ENCODE assay signal across 7 cellular contexts in the genomic region with DNA sequence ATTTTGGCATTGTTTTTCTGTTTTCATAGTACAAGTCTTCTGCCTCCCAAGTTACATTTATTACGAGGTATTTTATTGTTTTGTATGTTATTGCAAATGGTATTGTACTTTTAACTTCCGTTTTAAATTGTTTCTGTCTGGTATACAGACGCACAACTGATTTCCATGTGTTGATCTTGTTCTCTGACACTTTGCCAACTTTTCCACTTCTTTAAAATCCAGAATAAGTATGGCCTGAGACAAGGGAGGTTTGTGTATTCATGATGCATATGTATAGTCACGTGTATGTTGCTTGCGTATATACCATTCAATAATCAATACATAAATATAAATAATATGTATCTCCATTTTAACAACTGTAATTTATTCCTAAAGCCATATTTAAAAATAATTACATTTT. TPM values are rescaled to one million over a fixed set of nuclear protein-coding genes. Genes with fewer than 3 reads are reported as not detected.
DNase-seq lines count a peak whose midpoint lies in the region; ATAC-seq, FAIRE-seq and TF ChIP-seq lines count a peak whose summit lies in the region.

No MANE protein-coding gene starts in this region.

- H3K4me1 ChIP-seq in HUES6 (ENCODE audit: control insufficient read depth, insufficient read depth, low read length) (peaks cover 7% of the 10 kb centered on the region; the same call in 1 of the 2 replicates), endothelial cell of umbilical vein (ENCODE audit: control insufficient read depth, extremely low read depth, insufficient read depth, low read length) (peaks cover 5% of the 10 kb centered on the region)

- no peak for TF ChIP-seq CTCF in endothelial cell of umbilical vein (IDR thresholded peaks at IDR 0.05; ENCODE audit: extremely low read depth in 1 of 2, insufficient read depth in 1 of 2, low read depth in 1 of 2, low read length in 2 of 2)
- no peak for TF ChIP-seq CTCF in retinal pigment epithelial cell (conservative IDR thresholded peaks at IDR 0.05; ENCODE audit: low read depth, low read length)
- TF ChIP-seq CTCF in GM10248 (IDR thresholded peaks at IDR 0.05; ENCODE audit: control extremely low read depth, extremely low read depth, low read depth, missing control alignments), result no peak

- H3K9me1 ChIP-seq in endothelial cell of umbilical vein (replicated peaks; ENCODE audit: control insufficient read depth, extremely low read depth, insufficient read depth, low read length), result no peaks in the 10 kb centered on the region

- DNase-seq in RPMI7951 (ENCODE audit: low read depth), result peak; percentile 43
- peak; percentile 31 for DNase-seq in endothelial cell of umbilical vein (ENCODE audit: low read depth, low spot score)
- DNase-seq in retinal pigment epithelial cell (ENCODE audit: low read depth), result no peak
- DNase-seq in cerebellum (ENCODE audit: low spot score), result no peak
- no peak for DNase-seq in GM10248 (ENCODE audit: extremely low spot score)

- intact Hi-C loops in endothelial cell of umbilical vein (cut with micrococcal nuclease), result loop anchor here (5.0 kb wide), 1 partner anchor 540 kb away; a partner anchor contains a TSS

- BruUV-seq in endothelial cell of umbilical vein (replicated peaks; lab: Mats Ljungman, UMichigan), result no TSS peak

- FAIRE-seq in endothelial cell of umbilical vein (lab: Jason Lieb, UNC), result no peak

- H3K27ac ChIP-seq in HUES6 (ENCODE audit: low read depth, low read length) (no peak overlapping the region), endothelial cell of umbilical vein (ENCODE audit: insufficient read depth, low read depth, low read length) (no peak overlapping the region)

- H3K4me2 ChIP-seq in endothelial cell of umbilical vein (ENCODE audit: insufficient read depth, low read length), result peak overlapping the region; percentile 63

- no peak for TF ChIP-seq POLR2A in endothelial cell of umbilical vein (IDR thresholded peaks at IDR 0.05; ENCODE audit: low read depth, low read length)

- dilution Hi-C loops in endothelial cell of umbilical vein (cut with MboI; ENCODE audit: extremely low pct_ligation_motif_present, low sequenced_read_pairs), result no loop called here

- H3K4me3 ChIP-seq in HUES6 (ENCODE audit: low read depth, low read length) (peak overlapping the region; percentile 11; the same call in 1 of the 2 replicates), endothelial cell of umbilical vein (replicated peaks in 1 of 3; ENCODE audit: insufficient read depth in 1 of 3, low read depth in 1 of 3, low read length in 3 of 3) (peak overlapping the region in 1 of 3 experiments; percentile 30), retinal pigment epithelial cell (ENCODE audit: low read length) (peak overlapping the region; percentile 33)

- no peaks in the 10 kb centered on the region for H4K20me1 ChIP-seq in endothelial cell of umbilical vein (replicated peaks; ENCODE audit: control insufficient read depth, extremely low read depth, insufficient read depth, low read length)

- no peak overlapping the region for H3K9ac ChIP-seq in HUES6 (ENCODE audit: low read length)
- H3K9ac ChIP-seq in endothelial cell of umbilical vein (replicated peaks; ENCODE audit: extremely low read depth, insufficient read depth, low read length), result no peak overlapping the region

- H2AFZ ChIP-seq in endothelial cell of umbilical vein (ENCODE audit: low read depth, low read length), result peak overlapping the region; percentile 85

- ATAC-seq in HG03196 (IDR thresholded peaks at IDR 0.05; ENCODE audit: unreplicated experiment), result no peak

- H3K79me2 ChIP-seq in endothelial cell of umbilical vein (ENCODE audit: control insufficient read depth, insufficient read depth, low read length), result no peaks in the 10 kb centered on the region

- H3K27me3 ChIP-seq in HUES6 (ENCODE audit: control insufficient read depth, insufficient read depth, low read length) (no peaks in the 10 kb centered on the region), endothelial cell of umbilical vein (ENCODE audit: control insufficient read depth in 2 of 2, insufficient read depth in 2 of 2, low read length in 2 of 2) (no peaks in the 10 kb centered on the region)

- POLR2A ChIA-PET in endothelial cell of umbilical vein (lab: Charles Lee), result interaction anchor here (0.7 kb wide), 1 partner anchor 344 kb away, joined by 7 read pairs; no protein-coding TSS in a partner anchor
- POLR2A ChIA-PET in GM10248 (lab: Yijun Ruan, JAX), result no interaction called here

- CTCF ChIA-PET in endothelial cell of umbilical vein (lab: Charles Lee) (no interaction called here), GM10248 (lab: Yijun Ruan, JAX) (no interaction called here)

- 0 out of 2 replicates have a peak, but pooled peaks cover under 1% of the 10 kb centered on the region for H3K9me3 ChIP-seq in HUES6 (ENCODE audit: control insufficient read depth, insufficient read depth, low read depth, low read length)
- H3K9me3 ChIP-seq in endothelial cell of umbilical vein (replicated peaks; ENCODE audit: control insufficient read depth, insufficient read depth, low read length), result no peaks in the 10 kb centered on the region

- H3K36me3 ChIP-seq in HUES6 (ENCODE audit: control insufficient read depth, insufficient read depth, low read length) (peaks cover 4% of the 10 kb centered on the region; the same call in 1 of the 2 replicates), endothelial cell of umbilical vein (ENCODE audit: control insufficient read depth in 2 of 2, extremely low read depth in 1 of 2, insufficient read depth in 2 of 2, low read length in 2 of 2) (no peaks in the 10 kb centered on the region)

TF ChIP-seq in endothelial cell of umbilical vein, 7 proteins besides CTCF, POLR2A, EP300 and RAD21:
- TF ChIP-seq MYC (IDR thresholded peaks at IDR 0.05; ENCODE audit: low read depth, low read length) (no peak), EZH2 (IDR thresholded peaks at IDR 0.05; ENCODE audit: borderline replicate concordance, low read depth, low read length, severe bottlenecking) (no peak), FOS (IDR thresholded peaks at IDR 0.05; ENCODE audit: borderline replicate concordance, insufficient read depth, low read length) (no peak), GATA2 (IDR thresholded peaks at IDR 0.05; ENCODE audit: insufficient read depth, insufficient read length, low read depth, low read length) (no peak), JUN (IDR thresholded peaks at IDR 0.05; ENCODE audit: borderline replicate concordance, insufficient read depth, insufficient read length, low read depth) (no peak), POLR2AphosphoS5 (IDR thresholded peaks at IDR 0.05; ENCODE audit: insufficient read depth, low read depth, low read length) (no peak)
- TF ChIP-seq, protein P1, sequence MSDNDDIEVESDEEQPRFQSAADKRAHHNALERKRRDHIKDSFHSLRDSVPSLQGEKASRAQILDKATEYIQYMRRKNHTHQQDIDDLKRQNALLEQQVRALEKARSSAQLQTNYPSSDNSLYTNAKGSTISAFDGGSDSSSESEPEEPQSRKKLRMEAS (IDR thresholded peaks at IDR 0.05; ENCODE audit: insufficient read depth, insufficient read length), result no peak
TF ChIP-seq in endothelial cell of umbilical vein: peak in this region for 0.

RNA-seq across cellular contexts. Expression of a gene that starts 41.2 kb away (rescaled TPM):
- total RNA-seq in RPMI7951 (2014; rRNA removed; shearing (Covaris generic)), result 90.8 and 93.5 TPM in 2 replicates
- total RNA-seq in endothelial cell of umbilical vein, result not detected in 2 replicates
- 0.08 TPM in 2 replicates for polyA plus RNA-seq in endothelial cell of umbilical vein
- 0.03 and 0.09 TPM in 2 replicates for polyA plus RNA-seq in endothelial cell of umbilical vein (2011; cell fraction: cytosol; rRNA removed)
- polyA plus RNA-seq in endothelial cell of umbilical vein (2011; cell fraction: nucleus; rRNA removed), result 0.05 and 0.07 TPM in 2 replicates
- polyA plus RNA-seq in endothelial cell of umbilical vein (2012), result 0.09 and 0.12 TPM in 2 replicates
- polyA minus RNA-seq in endothelial cell of umbilical vein, result 0.17 and 0.34 TPM in 2 replicates
- polyA minus RNA-seq in endothelial cell of umbilical vein (2011; cell fraction: cytosol; rRNA and poly(A)+ RNA removed), result not detected
- polyA minus RNA-seq in endothelial cell of umbilical vein (2011; cell fraction: nucleus; rRNA and poly(A)+ RNA removed), result 0.19 TPM in 2 replicates
- 5.8 TPM for total RNA-seq in cerebellum

Comparison
In these comparisons a context has a peak if more than half of its experiments do, and no peak if none do; other contexts are left out.
1. DNase-seq: peak in RPMI7951 (single experiment) and endothelial cell of umbilical vein (single experiment); none in retinal pigment epithelial cell (single experiment), cerebellum (single experiment) and GM10248 (single experiment).
2. RNA of a gene that starts 41.2 kb away (total RNA-seq): 90.8 to 93.5 TPM in RPMI7951; 5.8 TPM in cerebellum (single experiment) and not detected in endothelial cell of umbilical vein; every median in the first group is over 10 times any median in the second.